8 cellular contexts compared by ENCODE assay signal in genomic region chr13:24511019-24511823, GRCh38. TPM values are rescaled to one million over a fixed set of nuclear protein-coding genes. Genes with fewer than 3 reads are reported as not detected.
A peak's percentile ranks its signal among the peaks of the same experiment; 100 is the strongest.
DNase-seq lines count a peak whose midpoint lies in the region; ATAC-seq and TF ChIP-seq lines count a peak whose summit lies in the region.

No MANE protein-coding gene starts in this region.

- H3K36me3 ChIP-seq in SK-N-SH (replicated peaks in 1 of 2; ENCODE audit: control insufficient read depth in 1 of 2, insufficient read depth in 2 of 2, low read length in 1 of 2) = peaks cover 0 to 2% of the 10 kb centered on the region in 2 experiments
- H3K36me3 ChIP-seq in iPS-15b (ENCODE audit: control insufficient read depth, insufficient read depth, low read length) = no peaks in the 10 kb centered on the region
- H3K36me3 ChIP-seq in smooth muscle cell (ENCODE audit: low read depth) = no peaks in the 10 kb centered on the region

- TF ChIP-seq RAD21 in SK-N-SH (IDR thresholded peaks at IDR 0.05; ENCODE audit: low read length) = no peak

- peak in 1 of 2 experiments; percentile 42; a peak in 1 of 4 replicates for TF ChIP-seq EP300 in SK-N-SH (IDR thresholded peaks at IDR 0.05; ENCODE audit: borderline replicate concordance in 1 of 2, low read depth in 1 of 2, low read length in 1 of 2)

- no peaks in the 10 kb centered on the region for H3K9me2 ChIP-seq in SK-N-SH

- 60% methylated on average over 22 of the region's 22 CpGs for WGBS in SK-N-SH (ENCODE audit: low lambda C conversion rate)
- WGBS in adipose tissue, 3 donors = 43 to 75% (median 47%) methylated on average over 22 of the region's 22 CpGs
- WGBS in smooth muscle cell (ENCODE audit: low lambda C conversion rate) = 48% methylated on average over 22 of the region's 22 CpGs

- H4K20me1 ChIP-seq in SK-N-SH (ENCODE audit: insufficient read depth) = peaks cover 13% of the 10 kb centered on the region
- peaks cover 10% of the 10 kb centered on the region for H4K20me1 ChIP-seq in smooth muscle cell (ENCODE audit: low read depth)

- H3K4me2 ChIP-seq in SK-N-SH = peak overlapping the region; percentile 84
- H3K4me2 ChIP-seq in smooth muscle cell = peak overlapping the region; percentile 84

- POLR2A ChIA-PET in SK-N-SH (lab: Yijun Ruan, JAX) = no interaction called here

- peak overlapping the region; percentile 78 to 92 for H3K27ac ChIP-seq in SK-N-SH (ENCODE audit: low read depth in 2 of 2, low read length in 1 of 2)
- H3K27ac ChIP-seq in adipose tissue (ENCODE audit: low read depth, low read length) = peak overlapping the region; percentile 44
- peak overlapping the region; percentile 90 for H3K27ac ChIP-seq in smooth muscle cell (ENCODE audit: low read depth)

- no peaks in the 10 kb centered on the region for H3K27me3 ChIP-seq in SK-N-SH (ENCODE audit: insufficient read depth)
- H3K27me3 ChIP-seq in iPS-15b (ENCODE audit: control insufficient read depth, insufficient read depth, low read length) = no peaks in the 10 kb centered on the region
- no peaks in the 10 kb centered on the region for H3K27me3 ChIP-seq in smooth muscle cell (ENCODE audit: low read depth)

- no peak for TF ChIP-seq CTCF in SK-N-SH (IDR thresholded peaks at IDR 0.05)
- no peak for TF ChIP-seq CTCF in smooth muscle cell (IDR thresholded peaks at IDR 0.05; ENCODE audit: borderline replicate concordance, insufficient read depth, poor library complexity, severe bottlenecking)

- CTCF ChIA-PET in SK-N-SH (lab: Yijun Ruan, JAX) = interaction anchor here (0.6 to 0.8 kb wide), 2 partner anchors 14 to 143 kb away, joined by 3 read pairs; no protein-coding TSS in a partner anchor

- H2AFZ ChIP-seq in SK-N-SH (ENCODE audit: low read depth) = no peak overlapping the region
- H2AFZ ChIP-seq in smooth muscle cell (ENCODE audit: low read depth) = peak overlapping the region; percentile 99

- H3F3A ChIP-seq in SK-N-SH (replicated peaks; ENCODE audit: insufficient read depth) = peaks cover 14% of the 10 kb centered on the region
- H3F3A ChIP-seq in smooth muscle cell (ENCODE audit: low read depth) = peaks cover 9% of the 10 kb centered on the region

- ATAC-seq in HG03432 (IDR thresholded peaks at IDR 0.05; ENCODE audit: unreplicated experiment) = peak; percentile 40

- peak overlapping the region; percentile 92 for H3K9ac ChIP-seq in SK-N-SH
- no peak overlapping the region for H3K9ac ChIP-seq in iPS-15b (ENCODE audit: low read depth, low read length)
- H3K9ac ChIP-seq in smooth muscle cell (ENCODE audit: low read depth) = peak overlapping the region; percentile 83

- H3K9me3 ChIP-seq in SK-N-SH (no peaks in the 10 kb centered on the region), iPS-15b (ENCODE audit: control insufficient read depth, insufficient read depth, low read length) (no peaks in the 10 kb centered on the region), smooth muscle cell (replicated peaks; ENCODE audit: low read depth) (no peaks in the 10 kb centered on the region)

- DNase-seq in NCI-H82 (lab: John Stamatoyannopoulos, UW) (peak; percentile 21), NCI-H82 treated with DMSO at 0.1 percent for 48 hours (lab: John Stamatoyannopoulos, UW; ENCODE audit: unreplicated experiment) (no peak), SK-N-SH (peak; percentile 32), smooth muscle cell (lab: John Stamatoyannopoulos, UW; ENCODE audit: unreplicated experiment) (peak; percentile 7), cortex of kidney (lab: John Stamatoyannopoulos, UW) (no peak)

- H3K4me3 ChIP-seq in SK-N-SH (ENCODE audit: low read depth in 2 of 2, low read length in 1 of 2) (peak overlapping the region; percentile 84 to 87), iPS-15b (ENCODE audit: low read depth, low read length) (peak overlapping the region; percentile 79), smooth muscle cell (peak overlapping the region; percentile 78)

- H3K79me2 ChIP-seq in SK-N-SH (ENCODE audit: insufficient read depth) (peaks cover 58% of the 10 kb centered on the region), smooth muscle cell (ENCODE audit: low read depth) (peaks cover 36% of the 10 kb centered on the region)

- peaks cover 0 to 10% of the 10 kb centered on the region in 2 experiments; a peak in 2 of 4 replicates for H3K4me1 ChIP-seq in SK-N-SH (ENCODE audit: control insufficient read depth in 1 of 2, insufficient read depth in 2 of 2, low read depth in 1 of 2, low read length in 1 of 2)
- no peaks in the 10 kb centered on the region for H3K4me1 ChIP-seq in iPS-15b (ENCODE audit: control insufficient read depth, insufficient read depth, low read length)
- H3K4me1 ChIP-seq in smooth muscle cell (ENCODE audit: low read depth) = no peaks in the 10 kb centered on the region

TF ChIP-seq in SK-N-SH, 30 proteins besides CTCF, POLR2A, EP300 and RAD21 (continues in another document):
- no peak for TF ChIP-seq GABPA (IDR thresholded peaks at IDR 0.05; ENCODE audit: low read depth)
- no peak for TF ChIP-seq GATA2 (CRISPR knock-in tag; IDR thresholded peaks at IDR 0.05)
- peak; percentile 78 for TF ChIP-seq JUND (IDR thresholded peaks at IDR 0.05)
- TF ChIP-seq SIN3A (IDR thresholded peaks at IDR 0.05; ENCODE audit: borderline replicate concordance, low read depth, low read length) = no peak
- TF ChIP-seq FOSL2 (IDR thresholded peaks at IDR 0.05; ENCODE audit: borderline replicate concordance, low read depth) = peak; percentile 72
- TF ChIP-seq FOXM1 (IDR thresholded peaks at IDR 0.05; ENCODE audit: low read depth) = no peak
- peak; percentile 59 for TF ChIP-seq ELF1 (IDR thresholded peaks at IDR 0.05)
- TF ChIP-seq NFIC (IDR thresholded peaks at IDR 0.05; ENCODE audit: borderline replicate concordance) = no peak
- 0 out of 2 replicates have a peak, but pooled peaks have one; percentile 23 for TF ChIP-seq PBX3 (IDR thresholded peaks at IDR 0.05)
- peak; percentile 57 for TF ChIP-seq TCF12 (IDR thresholded peaks at IDR 0.05)
- TF ChIP-seq EZH2phosphoT487 (IDR thresholded peaks at IDR 0.05; ENCODE audit: borderline replicate concordance, low read depth) = no peak
- no peak for TF ChIP-seq RCOR1 (IDR thresholded peaks at IDR 0.05; ENCODE audit: low read length)
- TF ChIP-seq USF2 (IDR thresholded peaks at IDR 0.05; ENCODE audit: borderline replicate concordance, low read depth, low read length) = no peak
- TF ChIP-seq TEAD4 (IDR thresholded peaks at IDR 0.05; ENCODE audit: borderline replicate concordance, insufficient read depth) = 0 out of 2 replicates have a peak, but pooled peaks have one; percentile 35
- no peak for TF ChIP-seq TAF1 (IDR thresholded peaks at IDR 0.05; ENCODE audit: borderline replicate concordance, low read depth, low read length)
- no peak for TF ChIP-seq MEF2A (IDR thresholded peaks at IDR 0.05; ENCODE audit: borderline replicate concordance, low read depth)
- TF ChIP-seq ZBTB33 (IDR thresholded peaks at IDR 0.05; ENCODE audit: borderline replicate concordance, low read depth) = no peak
- 0 out of 2 replicates have a peak, but pooled peaks have one; percentile 14 for TF ChIP-seq YY1 (IDR thresholded peaks at IDR 0.05; ENCODE audit: low read depth)

RNA-seq across cellular contexts. Expression of gene PARP4, which starts 1.4 kb away (rescaled TPM):
- polyA plus RNA-seq in SK-N-SH (2012; rRNA removed) (33.9 and 48.0 TPM in 2 replicates), adipose tissue (10 to 100 TPM; 11.6 to 13.0 (median 12.4) TPM), smooth muscle cell (15.3 and 18.2 TPM in 2 replicates)
- 32.8 and 36.4 TPM in 2 replicates for polyA plus RNA-seq in SK-N-SH (2012; cell fraction: cytosol; rRNA removed)
- polyA plus RNA-seq in SK-N-SH (2012; cell fraction: nucleus; rRNA removed) = 40.7 and 76.7 TPM in 2 replicates
- 33.7 and 44.6 TPM in 2 replicates for total RNA-seq in smooth muscle cell

Comparison
In these comparisons a context has a peak if more than half of its experiments do, and no peak if none do; other contexts are left out.
1. DNase-seq: peak in NCI-H82 (single experiment), SK-N-SH (single experiment) and smooth muscle cell (single experiment); none in NCI-H82 treated with DMSO at 0.1 percent for 48 hours (single experiment) and cortex of kidney (single experiment).
2. Peak in every context shown above with its lines, with median percentiles within 50 percentile points of each other: H3K27ac ChIP-seq and H3K4me3 ChIP-seq.